In the genomic region with DNA sequence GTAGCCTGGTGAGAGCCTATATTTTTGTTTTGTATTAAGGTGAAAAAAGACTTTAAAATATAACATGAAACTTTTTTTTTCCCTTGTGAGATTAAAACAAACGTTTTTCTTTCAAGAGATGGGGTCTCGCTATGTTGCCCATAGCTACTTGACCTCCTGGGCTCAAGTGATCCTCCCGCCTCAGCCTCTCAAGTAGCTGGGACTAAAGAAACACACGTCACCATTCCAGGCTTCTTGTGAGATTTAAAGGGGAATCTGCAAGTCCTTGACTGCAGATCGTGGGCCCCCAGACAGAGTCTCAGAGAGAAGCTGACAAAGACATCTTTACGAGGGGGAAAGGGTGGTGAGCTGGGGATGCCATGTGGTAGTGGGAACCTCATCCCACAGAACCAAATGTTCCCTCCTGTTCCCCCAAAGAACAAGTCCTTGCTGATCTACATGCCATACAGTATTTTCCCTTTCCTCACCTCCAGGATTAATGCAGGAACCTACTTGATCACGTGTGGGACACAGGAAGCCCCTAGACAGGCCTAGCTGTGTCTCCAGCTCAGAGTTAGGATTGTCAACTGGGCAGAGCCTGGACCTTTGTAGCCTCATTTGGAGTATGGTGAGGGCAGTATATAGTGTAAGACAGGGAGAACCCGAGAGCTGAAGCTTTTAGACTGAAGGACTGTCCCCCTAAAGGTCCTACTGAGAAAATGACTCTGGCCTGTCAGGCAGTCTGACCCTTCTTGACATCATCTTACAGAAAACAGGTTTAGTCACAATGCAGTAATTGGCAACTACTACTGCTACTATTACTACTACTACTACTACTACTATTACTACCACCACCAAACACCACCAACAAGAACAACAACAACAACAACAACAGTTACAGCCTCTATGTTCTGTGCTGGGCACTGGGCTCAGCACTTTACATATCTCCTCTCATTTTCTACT, we compare ENCODE assay signal across 8 cellular contexts. TPM values are rescaled to one million over a fixed set of nuclear protein-coding genes. Genes with fewer than 3 reads are reported as not detected.
DNase-seq lines count a peak whose midpoint lies in the region; TF ChIP-seq lines count a peak whose summit lies in the region.

No MANE protein-coding gene starts in this region.

- POLR2A ChIA-PET in HEK293 (lab: Yijun Ruan, JAX), result interaction anchor here (0.6 to 1.5 kb wide), 8 partner anchors 13 to 569 kb away, joined by 3 to 7 read pairs (median 4); a partner anchor contains a TSS
- POLR2A ChIA-PET in activated CD4-positive, alpha-beta memory T cell treated with anti-CD3 and anti-CD28 coated beads, Interleukin-2, amount 10 ng/mL, durations not matched to agents 7 days and 5 days (lab: Charles Lee), result interaction anchor here (0.8 to 12.9 kb wide), 22 partner anchors 8 to 841 kb away, joined by 3 to 337 read pairs (median 5); a partner anchor contains a TSS

- peak overlapping the region; percentile 93 for H3K27ac Mint-ChIP-seq in activated CD4-positive, alpha-beta memory T cell treated with anti-CD3 and anti-CD28 coated beads, Interleukin-2, amount 10 ng/mL, durations not matched to agents 7 days and 5 days

- TF ChIP-seq CTCF in HEK293 (tag by site-specific recombination; IDR thresholded peaks at IDR 0.05), result no peak
- TF ChIP-seq CTCF in fibroblast of lung (conservative IDR thresholded peaks at IDR 0.05 in 1 of 2, IDR thresholded peaks at IDR 0.05 in 1 of 2; ENCODE audit: low read depth in 1 of 2, low read length in 2 of 2), result no peak

- no peaks in the 10 kb centered on the region for H3K9me3 ChIP-seq in HEK293 (ENCODE audit: control insufficient read depth, insufficient read depth, low read depth, low read length)
- no peaks in the 10 kb centered on the region for H3K9me3 ChIP-seq in fibroblast of lung (ENCODE audit: control insufficient read depth, insufficient read depth, low read depth, low read length)

- CTCF ChIA-PET in HEK293 (lab: Yijun Ruan, JAX), result interaction anchor here (0.6 to 9.3 kb wide), 20 partner anchors 10 to 641 kb away, joined by 3 to 61 read pairs (median 5); a partner anchor contains a TSS
- CTCF ChIA-PET in activated CD4-positive, alpha-beta memory T cell treated with anti-CD3 and anti-CD28 coated beads, Interleukin-2, amount 10 ng/mL, durations not matched to agents 7 days and 5 days (lab: Charles Lee), result interaction anchor here (0.8 to 4.3 kb wide), 18 partner anchors 8 to 178 kb away, joined by 3 to 54 read pairs (median 5); a partner anchor contains a TSS

- H2AFZ ChIP-seq in fibroblast of lung (ENCODE audit: low read length), result no peak overlapping the region

- peaks cover 71% of the 10 kb centered on the region for H3K36me3 Mint-ChIP-seq in activated CD4-positive, alpha-beta memory T cell treated with anti-CD3 and anti-CD28 coated beads, Interleukin-2, amount 10 ng/mL, durations not matched to agents 7 days and 5 days (ENCODE audit: low read depth)

- no peaks in the 10 kb centered on the region for H3K27me3 ChIP-seq in fibroblast of lung (ENCODE audit: control insufficient read depth, insufficient read depth, low read length)

- H3K4me1 Mint-ChIP-seq in activated CD4-positive, alpha-beta memory T cell treated with anti-CD3 and anti-CD28 coated beads, Interleukin-2, amount 10 ng/mL, durations not matched to agents 7 days and 5 days, result peaks cover 75% of the 10 kb centered on the region

- H3K27me3 Mint-ChIP-seq in activated CD4-positive, alpha-beta memory T cell treated with anti-CD3 and anti-CD28 coated beads, Interleukin-2, amount 10 ng/mL, durations not matched to agents 7 days and 5 days, result no peaks in the 10 kb centered on the region

- H3K27ac ChIP-seq in HEK293 (ENCODE audit: extremely low read depth, low read depth, low read length) (peak overlapping the region; percentile 3; the same call in 1 of the 2 replicates), fibroblast of lung (ENCODE audit: insufficient read depth, low read length) (peak overlapping the region; percentile 53)

- H3K4me1 ChIP-seq in HEK293 (ENCODE audit: control insufficient read depth, insufficient read depth, low read length), result peaks cover 40% of the 10 kb centered on the region
- H3K4me1 ChIP-seq in fibroblast of lung (ENCODE audit: control insufficient read depth, extremely low read depth, insufficient read depth, low read length), result peaks cover 41% of the 10 kb centered on the region

- peak overlapping the region; percentile 65 for H3K4me3 Mint-ChIP-seq in activated CD4-positive, alpha-beta memory T cell treated with anti-CD3 and anti-CD28 coated beads, Interleukin-2, amount 10 ng/mL, durations not matched to agents 7 days and 5 days

- H4K20me1 ChIP-seq in fibroblast of lung (ENCODE audit: control insufficient read depth, extremely low read depth, insufficient read depth, low read length), result no peaks in the 10 kb centered on the region

- peaks cover 0 to 10% of the 10 kb centered on the region in 2 experiments; a peak in 1 of 3 replicates for H3K36me3 ChIP-seq in HEK293 (ENCODE audit: control insufficient read depth in 2 of 2, insufficient read depth in 1 of 2, low read length in 2 of 2)
- H3K36me3 ChIP-seq in fibroblast of lung (ENCODE audit: control insufficient read depth, insufficient read depth, low read length), result peaks cover 4% of the 10 kb centered on the region

- peaks cover 68% of the 10 kb centered on the region for H3K79me2 ChIP-seq in fibroblast of lung (ENCODE audit: control insufficient read depth, insufficient read depth, low read length)

- no peaks in the 10 kb centered on the region for H3K9me3 Mint-ChIP-seq in activated CD4-positive, alpha-beta memory T cell treated with anti-CD3 and anti-CD28 coated beads, Interleukin-2, amount 10 ng/mL, durations not matched to agents 7 days and 5 days

- H3K9ac ChIP-seq in fibroblast of lung (ENCODE audit: insufficient read depth, low read length), result no peak overlapping the region

- peak overlapping the region; percentile 59 for H3K4me2 ChIP-seq in fibroblast of lung (ENCODE audit: extremely low read depth, insufficient read depth, low read length)

- no peak for DNase-seq in activated CD4-positive, alpha-beta memory T cell treated with anti-CD3 and anti-CD28 coated beads, Interleukin-2, amount 10 ng/mL, durations not matched to agents 7 days and 5 days
- DNase-seq in fibroblast of lung (ENCODE audit: low read depth in 2 of 2) (no peak), NCI-H2196 (lab: John Stamatoyannopoulos, UW; ENCODE audit: unreplicated experiment) (no peak), hepatic stellate cell (ENCODE audit: low spot score) (no peak), AG20443 (ENCODE audit: low spot score) (no peak), SKM-1 treated with dmso at 0.1 percent for 144 hours (lab: John Stamatoyannopoulos, UW; ENCODE audit: unreplicated experiment) (no peak)
- peak; percentile 7 for DNase-seq in stimulated activated naive CD4-positive, alpha-beta T cell treated with Interleukin-2 at 50 U/mL for 16 hours (lab: John Stamatoyannopoulos, UW)

- H3K4me3 ChIP-seq in HEK293 (ENCODE audit: low read depth, low read length) (no peak overlapping the region), fibroblast of lung (replicated peaks in 1 of 4; ENCODE audit: control extremely low read depth in 1 of 4, insufficient read depth in 1 of 4, low read depth in 3 of 4, low read length in 4 of 4) (peak overlapping the region in 1 of 4 experiments; percentile 82)

TF ChIP-seq in HEK293, 187 proteins besides CTCF, POLR2A, EP300 and RAD21 (continues in another document):
- TF ChIP-seq GLIS1 (tag by site-specific recombination; IDR thresholded peaks at IDR 0.05) (no peak), ZNF146 (tag by site-specific recombination; IDR thresholded peaks at IDR 0.05) (no peak), ZBTB21 (tag by site-specific recombination; IDR thresholded peaks at IDR 0.05) (no peak), KLF10 (tag by site-specific recombination; IDR thresholded peaks at IDR 0.05) (no peak), ZNF555 (tag by site-specific recombination; conservative IDR thresholded peaks at IDR 0.05) (no peak), ZFP3 (tag by site-specific recombination; IDR thresholded peaks at IDR 0.05; ENCODE audit: low read depth) (no peak), IKZF3 (tag by site-specific recombination; IDR thresholded peaks at IDR 0.05) (0 out of 2 replicates have a peak, but pooled peaks have one; percentile 43), ZFP69B (tag by site-specific recombination; IDR thresholded peaks at IDR 0.05) (peak; percentile 97), ZNF324 (tag by site-specific recombination; IDR thresholded peaks at IDR 0.05) (no peak), ZNF19 (tag by site-specific recombination; IDR thresholded peaks at IDR 0.05; ENCODE audit: low read depth) (no peak), ZNF776 (tag by site-specific recombination; IDR thresholded peaks at IDR 0.05; ENCODE audit: borderline replicate concordance) (no peak)
- TF ChIP-seq, protein P1, sequence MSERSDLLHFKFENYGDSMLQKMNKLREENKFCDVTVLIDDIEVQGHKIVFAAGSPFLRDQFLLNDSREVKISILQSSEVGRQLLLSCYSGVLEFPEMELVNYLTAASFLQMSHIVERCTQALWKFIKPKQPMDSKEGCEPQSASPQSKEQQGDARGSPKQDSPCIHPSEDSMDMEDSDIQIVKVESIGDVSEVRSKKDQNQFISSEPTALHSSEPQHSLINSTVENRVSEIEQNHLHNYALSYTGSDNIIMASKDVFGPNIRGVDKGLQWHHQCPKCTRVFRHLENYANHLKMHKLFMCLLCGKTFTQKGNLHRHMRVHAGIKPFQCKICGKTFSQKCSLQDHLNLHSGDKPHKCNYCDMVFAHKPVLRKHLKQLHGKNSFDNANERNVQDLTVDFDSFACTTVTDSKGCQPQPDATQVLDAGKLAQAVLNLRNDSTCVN (tag by site-specific recombination; optimal IDR thresholded peaks at IDR 0.05), result no peak

RNA-seq across cellular contexts. Expression of a gene that starts 4.1 kb away (rescaled TPM):
- 10 to 100 TPM; 28.7 to 30.6 TPM for total RNA-seq in activated CD4-positive, alpha-beta memory T cell treated with anti-CD3 and anti-CD28 coated beads, Interleukin-2, amount 10 ng/mL, durations not matched to agents 7 days and 5 days
- 3.6 TPM in 2 replicates for total RNA-seq in fibroblast of lung
- 3.9 and 5.2 TPM in 2 replicates for polyA plus RNA-seq in fibroblast of lung
- 3.8 and 5.8 TPM in 2 replicates for polyA plus RNA-seq in fibroblast of lung (2012)
- polyA minus RNA-seq in fibroblast of lung (ENCODE audit: low replicate concordance), result 3.6 and 6.0 TPM in 2 replicates

RNA-seq across cellular contexts. Expression of a gene that starts 50.9 kb away (rescaled TPM):
- total RNA-seq in activated CD4-positive, alpha-beta memory T cell treated with anti-CD3 and anti-CD28 coated beads, Interleukin-2, amount 10 ng/mL, durations not matched to agents 7 days and 5 days, result under 1 TPM; 0.20 to 0.23 TPM
- not detected in 2 replicates for total RNA-seq in fibroblast of lung
- polyA plus RNA-seq in fibroblast of lung, result not detected in 2 replicates
- polyA plus RNA-seq in fibroblast of lung (2012), result not detected in 2 replicates
- not detected in 2 replicates for polyA minus RNA-seq in fibroblast of lung (ENCODE audit: low replicate concordance)
